9 cellular contexts compared by ENCODE assay signal in genomic region chr14:94394594-94395305, GRCh38. TPM values are rescaled to one million over a fixed set of nuclear protein-coding genes. Genes with fewer than 3 reads are reported as not detected.
DNase-seq lines count a peak whose midpoint lies in the region; ATAC-seq and TF ChIP-seq lines count a peak whose summit lies in the region.
"Had no signal": no experiment of that assay in that cellular context is flagged by ENCODE, and none has a peak within 500 bp of the region (broad histone marks: within the 10 kb centered on the region; RNA-seq: fewer than 3 reads in every experiment).

No MANE protein-coding gene starts in this region.

- intact Hi-C loops in CD4-positive, alpha-beta T cell (cut with DNase I, micrococcal nuclease), result no loop called here
- intact Hi-C loops in dendritic cell treated with granulocyte-macrophage colony-stimulating factor and Interleukin-4, amounts not matched to agents 40 ng/mL and 50 ng/mL, for 4 days (cut with micrococcal nuclease), result loop anchor here (10.0 kb wide), 1 partner anchor 430 kb away; no protein-coding TSS in a partner anchor

- H3K9me3 Mint-ChIP-seq in CD4-positive, alpha-beta T cell, result no peaks in the 10 kb centered on the region
- H3K9me3 Mint-ChIP-seq in dendritic cell treated with granulocyte-macrophage colony-stimulating factor and Interleukin-4, amounts not matched to agents 40 ng/mL and 50 ng/mL, for 4 days, result no peaks in the 10 kb centered on the region

- peaks cover 53% of the 10 kb centered on the region for H3K4me1 Mint-ChIP-seq in CD4-positive, alpha-beta T cell (ENCODE audit: low read depth)
- H3K4me1 Mint-ChIP-seq in dendritic cell treated with granulocyte-macrophage colony-stimulating factor and Interleukin-4, amounts not matched to agents 40 ng/mL and 50 ng/mL, for 4 days (ENCODE audit: low read depth), result peaks cover 79% of the 10 kb centered on the region

- ATAC-seq in CD4-positive, alpha-beta T cell (ENCODE audit: poor library complexity), result no peak
- ATAC-seq in omental fat pad (ENCODE audit: low FRiP score), result peak; percentile 52
- no peak for ATAC-seq in HG02970 (IDR thresholded peaks at IDR 0.05; ENCODE audit: low FRiP score, unreplicated experiment)
- no peak for ATAC-seq in GM18909 (IDR thresholded peaks at IDR 0.05; ENCODE audit: poor library complexity, unreplicated experiment)

- H3K9me3 ChIP-seq in CD4-positive, alpha-beta T cell (ENCODE audit: control insufficient read depth, low read length), result no peaks in the 10 kb centered on the region

- H3K27me3 ChIP-seq in CD4-positive, alpha-beta T cell (ENCODE audit: control insufficient read depth, insufficient read depth, low read length), result peaks cover 3% of the 10 kb centered on the region

- no peak for DNase-seq in CD4-positive, alpha-beta T cell
- peak; percentile 74 to 85 for DNase-seq in NOMO-1 (lab: John Stamatoyannopoulos, UW; ENCODE audit: unreplicated experiment in 2 of 2)
- no peak for DNase-seq in omental fat pad (ENCODE audit: low spot score)
- no peak for DNase-seq in stimulated activated naive CD4-positive, alpha-beta T cell (lab: John Stamatoyannopoulos, UW)
- no peak for DNase-seq in effector CD8-positive, alpha-beta T cell (lab: John Stamatoyannopoulos, UW)

- H3K4me3 Mint-ChIP-seq in CD4-positive, alpha-beta T cell, result no peak overlapping the region
- no peak overlapping the region for H3K4me3 Mint-ChIP-seq in dendritic cell treated with granulocyte-macrophage colony-stimulating factor and Interleukin-4, amounts not matched to agents 40 ng/mL and 50 ng/mL, for 4 days

- POLR2A ChIA-PET in CD4-positive, alpha-beta T cell (lab: Charles Lee), result no interaction called here

- TF ChIP-seq CTCF in CD4-positive, alpha-beta T cell (IDR thresholded peaks at IDR 0.05), result no peak
- no peak for TF ChIP-seq CTCF in omental fat pad (IDR thresholded peaks at IDR 0.05)

- no peaks in the 10 kb centered on the region for H3K36me3 Mint-ChIP-seq in CD4-positive, alpha-beta T cell (ENCODE audit: low read depth)
- no peaks in the 10 kb centered on the region for H3K36me3 Mint-ChIP-seq in dendritic cell treated with granulocyte-macrophage colony-stimulating factor and Interleukin-4, amounts not matched to agents 40 ng/mL and 50 ng/mL, for 4 days (ENCODE audit: low read depth)

- H3K27me3 Mint-ChIP-seq in CD4-positive, alpha-beta T cell, result no peaks in the 10 kb centered on the region
- no peaks in the 10 kb centered on the region for H3K27me3 Mint-ChIP-seq in dendritic cell treated with granulocyte-macrophage colony-stimulating factor and Interleukin-4, amounts not matched to agents 40 ng/mL and 50 ng/mL, for 4 days

- peak overlapping the region; percentile 35 for H3K27ac Mint-ChIP-seq in CD4-positive, alpha-beta T cell
- peak overlapping the region; percentile 90 for H3K27ac Mint-ChIP-seq in dendritic cell treated with granulocyte-macrophage colony-stimulating factor and Interleukin-4, amounts not matched to agents 40 ng/mL and 50 ng/mL, for 4 days

- CTCF ChIA-PET in CD4-positive, alpha-beta T cell (lab: Charles Lee), result no interaction called here

- H3K27ac ChIP-seq in CD4-positive, alpha-beta T cell (ENCODE audit: low read depth, low read length), result no peak overlapping the region

RNA-seq across cellular contexts. Expression of gene SERPINA1, which starts 6.3 kb away (rescaled TPM):
- 1 to 10 TPM; 4.3 to 4.7 TPM for total RNA-seq in CD4-positive, alpha-beta T cell
- total RNA-seq in omental fat pad, result 10 to 100 TPM in 3 of 4 donors, 1 to 10 TPM in 1; 2.8 to 92.4 (median 13.2) TPM

RNA-seq across cellular contexts. Expression of gene SERPINA2, which starts 28.3 kb away (rescaled TPM):
- total RNA-seq in CD4-positive, alpha-beta T cell, result not detected
- not detected for total RNA-seq in omental fat pad
- total RNA-seq: T-helper 2 cell treated with Interferon-gamma antibody and Interleukin-4, amounts not matched to agents 100 ng/mL and 5 ng/mL, for 36 hours had no signal

RNA-seq across cellular contexts. Expression of gene SERPINA11, which starts 57.9 kb away (rescaled TPM):
- total RNA-seq in CD4-positive, alpha-beta T cell, result not detected
- not detected for total RNA-seq in omental fat pad
- total RNA-seq: T-helper 2 cell treated with Interferon-gamma antibody and Interleukin-4, amounts not matched to agents 100 ng/mL and 5 ng/mL, for 36 hours had no signal

Comparison
In these comparisons a context has a peak if more than half of its experiments do, and no peak if none do; other contexts are left out.
1. DNase-seq: peak in NOMO-1 (2 of 2); none in CD4-positive, alpha-beta T cell (0 of 10), omental fat pad (single experiment), stimulated activated naive CD4-positive, alpha-beta T cell (0 of 6) and effector CD8-positive, alpha-beta T cell (single experiment).